8 cellular contexts compared by ENCODE assay signal in genomic region chr16:57529324-57530103, GRCh38. TPM values are rescaled to one million over a fixed set of nuclear protein-coding genes. Genes with fewer than 3 reads are reported as not detected.
DNase-seq lines count a peak whose midpoint lies in the region; ATAC-seq, FAIRE-seq and TF ChIP-seq lines count a peak whose summit lies in the region.

No MANE protein-coding gene starts in this region.

- H2AFZ ChIP-seq in K562 (ENCODE audit: low read depth, low read length) (no peak overlapping the region), osteoblast (ENCODE audit: low read length) (no peak overlapping the region)

- H3K27ac ChIP-seq in K562 (ENCODE audit: extremely low read depth, low read depth, low read length) (no peak overlapping the region; the same call in 2 of the 3 replicates), osteoblast (ENCODE audit: low read depth, low read length) (no peak overlapping the region), foreskin keratinocyte (no peak overlapping the region)

- no peak for TF ChIP-seq POLR2A in K562 (conservative IDR thresholded peaks at IDR 0.05)

- TF ChIP-seq RAD21 in K562 (CRISPR knock-in tag; conservative IDR thresholded peaks at IDR 0.05 in 1 of 2, IDR thresholded peaks at IDR 0.05 in 1 of 2) = no peak

- no peak overlapping the region for H3K4me3 ChIP-seq in K562
- no peak overlapping the region for H3K4me3 ChIP-seq in osteoblast (ENCODE audit: insufficient read depth, low read length)

- H4K20me1 ChIP-seq in K562 (replicated peaks; ENCODE audit: control insufficient read depth, insufficient read depth, low read length) (no peaks in the 10 kb centered on the region), osteoblast (ENCODE audit: insufficient read depth, low read length) (peaks cover 6% of the 10 kb centered on the region)

- peak in 1 of 4 experiments; percentile 4 for DNase-seq in K562 (ENCODE audit: extremely low read depth in 1 of 4, low spot score in 3 of 4)
- peak; percentile 91 for DNase-seq in osteoblast (ENCODE audit: insufficient read length, low spot score, missing footprints)
- no peak for DNase-seq in foreskin keratinocyte
- DNase-seq in hypothalamus (lab: John Stamatoyannopoulos, UW) = no peak
- no peak for DNase-seq in A172 (ENCODE audit: low spot score)

- intact Hi-C loops in K562 (cut with micrococcal nuclease) = no loop called here

- peak; percentile 26 for ATAC-seq in HG03175 (IDR thresholded peaks at IDR 0.05; ENCODE audit: unreplicated experiment)
- ATAC-seq in K562 = no peak
- ATAC-seq in foreskin keratinocyte = no peak
- no peak for ATAC-seq in HG02852 (IDR thresholded peaks at IDR 0.05; ENCODE audit: unreplicated experiment)

- no TSS peak for BruUV-seq in K562 (replicated peaks; lab: Mats Ljungman, UMichigan)

- CTCF ChIA-PET in K562 (lab: Yijun Ruan, JAX; ENCODE audit: low intra/inter-chr PET ratio) = no interaction called here

- no peak for TF ChIP-seq CTCF in K562 (IDR thresholded peaks at IDR 0.05 in 2 of 3, conservative IDR thresholded peaks at IDR 0.05 in 1 of 3; ENCODE audit: insufficient read depth in 2 of 3, low read depth in 1 of 3, low read length in 3 of 3)
- TF ChIP-seq CTCF in osteoblast (IDR thresholded peaks at IDR 0.05; ENCODE audit: extremely low read depth, low read depth, low read length) = no peak
- TF ChIP-seq CTCF in foreskin keratinocyte (conservative IDR thresholded peaks at IDR 0.05) = no peak

- H3K9ac ChIP-seq in ES-I3 (ENCODE audit: low read depth, low read length) = peak overlapping the region; percentile 82; the same call in 1 of the 2 replicates
- no peak overlapping the region for H3K9ac ChIP-seq in K562 (ENCODE audit: insufficient read depth in 1 of 2, low read depth in 2 of 2, low read length in 2 of 2)

- 80% methylated on average over 20 of the region's 21 CpGs for WGBS in K562 (ENCODE audit: insufficient coverage, low coverage, missing lambda C conversion rate)

- FAIRE-seq in K562 (lab: Jason Lieb, UNC) = no peak

- TF ChIP-seq EP300 in K562 (IDR thresholded peaks at IDR 0.05; ENCODE audit: low read length) = no peak

- H3K36me3 ChIP-seq in ES-I3 (ENCODE audit: insufficient read depth, low read length) (no peaks in the 10 kb centered on the region), K562 (ENCODE audit: control insufficient read depth, insufficient read depth, low read length) (no peaks in the 10 kb centered on the region), osteoblast (ENCODE audit: insufficient read depth, low read length) (no peaks in the 10 kb centered on the region)

- in situ Hi-C loops in K562 (cut with MboI) = no loop called here

- H3K9me1 ChIP-seq in K562 (ENCODE audit: control insufficient read depth, insufficient read depth, low read length) = no peaks in the 10 kb centered on the region

- POLR2A ChIA-PET in K562 (lab: Yijun Ruan, JAX) = no interaction called here

- H3K4me2 ChIP-seq in K562 (ENCODE audit: insufficient read depth, low read length) (no peak overlapping the region), osteoblast (ENCODE audit: insufficient read depth, low read length) (no peak overlapping the region)

- H3K27me3 ChIP-seq in K562 (ENCODE audit: control insufficient read depth in 2 of 2, insufficient read depth in 2 of 2, low read length in 2 of 2) (no peaks in the 10 kb centered on the region; a peak in 1 of 5 replicates), osteoblast (ENCODE audit: insufficient read depth, low read length) (no peaks in the 10 kb centered on the region), foreskin keratinocyte (no peaks in the 10 kb centered on the region)

- no peaks in the 10 kb centered on the region for H3K9me3 ChIP-seq in ES-I3 (ENCODE audit: control insufficient read depth, insufficient read depth, low read length)
- H3K9me3 ChIP-seq in K562 (replicated peaks; ENCODE audit: control insufficient read depth, insufficient read depth, low read depth, low read length) = no peaks in the 10 kb centered on the region
- no peaks in the 10 kb centered on the region for H3K9me3 ChIP-seq in osteoblast (ENCODE audit: low read depth, low read length)

- H3K79me2 ChIP-seq in K562 (ENCODE audit: control insufficient read depth, insufficient read depth, low read length) (no peaks in the 10 kb centered on the region), osteoblast (ENCODE audit: insufficient read depth, low read length) (peaks cover 4% of the 10 kb centered on the region)

- H3K4me1 ChIP-seq in ES-I3 (ENCODE audit: insufficient read depth, low read length) (peaks cover 46% of the 10 kb centered on the region), K562 (replicated peaks in 1 of 2; ENCODE audit: control insufficient read depth in 2 of 2, insufficient read depth in 2 of 2, low read length in 2 of 2) (peaks cover 22 to 48% of the 10 kb centered on the region in 2 experiments), osteoblast (ENCODE audit: insufficient read depth, low read length) (peaks cover 9% of the 10 kb centered on the region), foreskin keratinocyte (no peaks in the 10 kb centered on the region)

TF ChIP-seq in K562, 482 proteins besides CTCF, POLR2A, EP300 and RAD21 (continues in another document):
- no peak for TF ChIP-seq ZNF507 (tag; conservative IDR thresholded peaks at IDR 0.05)

RNA-seq across cellular contexts. Expression of gene CCDC102A, which starts 6.9 kb away (rescaled TPM):
- total RNA-seq in K562 (2011; cell fraction: chromatin; rRNA removed; ENCODE audit: low replicate concordance) = 0.26 and 1.1 TPM in 2 replicates
- total RNA-seq in K562 (2011; cell fraction: nucleolus; rRNA removed) = 0.92 and 1.3 TPM in 2 replicates
- 0.51 and 0.84 TPM in 2 replicates for total RNA-seq in K562 (2011; cell fraction: nucleoplasm; rRNA removed)
- total RNA-seq in K562 (2014; rRNA removed) (3.8 and 4.9 TPM in 2 replicates), K562 (2014; rRNA removed; fragmentation: Illumina TruSeq; extraction: Trizol) (0.16 and 0.58 TPM in 2 replicates), K562 (2015; rRNA removed; fragmentation: Illumina TruSeq; extraction: Trizol) (1.4 and 2.1 TPM in 2 replicates), K562 (2021) (2.7 and 3.0 TPM in 2 replicates), osteoblast (9.8 and 10.6 TPM in 2 replicates), foreskin keratinocyte (4.9 and 5.1 TPM in 2 replicates)
- polyA plus RNA-seq in K562 (2011; rRNA removed) (2.2 and 2.4 TPM in 2 replicates), K562 (2014; fragmentation: Illumina TruSeq; extraction: Trizol) (0.85 and 1.4 TPM in 2 replicates), K562 (2014; fragmentation: Nextera tagmentation; extraction: Ambion mirVana) (under 1 TPM; 0.03 to 0.11 TPM), K562 (2014; rRNA removed) (2.0 and 4.9 TPM in 2 replicates), foreskin keratinocyte (4.0 and 4.2 TPM in 2 replicates)
- polyA plus RNA-seq in K562 (2011; cell fraction: cytosol; rRNA removed) = 2.6 and 6.6 TPM in 2 replicates
- 1.3 and 2.1 TPM in 2 replicates for polyA plus RNA-seq in K562 (2011; cell fraction: nucleus; rRNA removed)
- polyA plus RNA-seq in K562 (2012) = 2.3 and 2.8 TPM in 2 replicates
- polyA minus RNA-seq in K562 (2011; rRNA and poly(A)+ RNA removed) = 0.45 and 1.4 TPM in 2 replicates
- polyA minus RNA-seq in K562 (2011; cell fraction: cytosol; rRNA and poly(A)+ RNA removed) = 1.4 and 1.6 TPM in 2 replicates
- polyA minus RNA-seq in K562 (2011; cell fraction: nucleus; rRNA and poly(A)+ RNA removed) = 0.67 and 1.1 TPM in 2 replicates
- 6.9 and 16.5 TPM in 2 replicates for total RNA-seq in A172 (2014; rRNA removed; shearing (Covaris generic))

RNA-seq across cellular contexts. Expression of gene ADGRG5, which starts 12.9 kb away (rescaled TPM):
- total RNA-seq in K562 (2011; cell fraction: chromatin; rRNA removed; ENCODE audit: low replicate concordance) = 0.14 TPM in 1 of 2 replicates, not detected in the other
- total RNA-seq in K562 (2011; cell fraction: nucleolus; rRNA removed) = 0.13 TPM in 1 of 2 replicates, not detected in the other
- 0.07 TPM in 1 of 2 replicates, not detected in the other for total RNA-seq in K562 (2011; cell fraction: nucleoplasm; rRNA removed)
- total RNA-seq in K562 (2014; rRNA removed) (0.08 and 0.09 TPM in 2 replicates), K562 (2014; rRNA removed; fragmentation: Illumina TruSeq; extraction: Trizol) (0.07 TPM in 1 of 2 replicates, not detected in the other), K562 (2015; rRNA removed; fragmentation: Illumina TruSeq; extraction: Trizol) (0.14 and 0.30 TPM in 2 replicates), K562 (2021) (0.09 and 0.27 TPM in 2 replicates), osteoblast (not detected in 2 replicates), foreskin keratinocyte (not detected in 2 replicates)
- polyA plus RNA-seq in K562 (2011; rRNA removed) (0.01 and 0.11 TPM in 2 replicates), K562 (2014; fragmentation: Illumina TruSeq; extraction: Trizol) (0.08 and 0.10 TPM in 2 replicates), K562 (2014; fragmentation: Nextera tagmentation; extraction: Ambion mirVana) (under 1 TPM; 0.01 to 0.39 TPM), K562 (2014; rRNA removed) (0.04 and 0.15 TPM in 2 replicates), foreskin keratinocyte (0.02 TPM in 1 of 2 replicates, not detected in the other)
- 0.03 and 0.07 TPM in 2 replicates for polyA plus RNA-seq in K562 (2011; cell fraction: cytosol; rRNA removed)
- 0.13 and 0.27 TPM in 2 replicates for polyA plus RNA-seq in K562 (2011; cell fraction: nucleus; rRNA removed)
- 0.55 and 0.62 TPM in 2 replicates for polyA plus RNA-seq in K562 (2012)
- polyA minus RNA-seq in K562 (2011; rRNA and poly(A)+ RNA removed) = 0.06 TPM in 1 of 2 replicates, not detected in the other
- not detected in 2 replicates for polyA minus RNA-seq in K562 (2011; cell fraction: cytosol; rRNA and poly(A)+ RNA removed)
- polyA minus RNA-seq in K562 (2011; cell fraction: nucleus; rRNA and poly(A)+ RNA removed) = not detected in 2 replicates
- not detected in 2 replicates for total RNA-seq in A172 (2014; rRNA removed; shearing (Covaris generic))

RNA-seq across cellular contexts. Expression of gene DOK4, which starts 43.2 kb away (rescaled TPM):
- total RNA-seq in K562 (2011; cell fraction: chromatin; rRNA removed; ENCODE audit: low replicate concordance) = 3.9 and 13.2 TPM in 2 replicates
- total RNA-seq in K562 (2011; cell fraction: nucleolus; rRNA removed) = 9.2 and 12.2 TPM in 2 replicates
- total RNA-seq in K562 (2011; cell fraction: nucleoplasm; rRNA removed) = 6.3 and 7.6 TPM in 2 replicates
- 14.4 and 18.9 TPM in 2 replicates for total RNA-seq in K562 (2014; rRNA removed)
- total RNA-seq in K562 (2014; rRNA removed; fragmentation: Illumina TruSeq; extraction: Trizol) = 2.3 and 3.2 TPM in 2 replicates
- 8.3 and 9.3 TPM in 2 replicates for total RNA-seq in K562 (2015; rRNA removed; fragmentation: Illumina TruSeq; extraction: Trizol)
- 11.0 and 11.4 TPM in 2 replicates for total RNA-seq in K562 (2021)
- polyA plus RNA-seq in K562 (2011; rRNA removed) = 10.8 and 11.3 TPM in 2 replicates
- 14.0 and 19.6 TPM in 2 replicates for polyA plus RNA-seq in K562 (2011; cell fraction: cytosol; rRNA removed)
- polyA plus RNA-seq in K562 (2011; cell fraction: nucleus; rRNA removed) = 23.7 and 31.1 TPM in 2 replicates
- polyA plus RNA-seq in K562 (2012) = 10.2 and 13.2 TPM in 2 replicates
- polyA plus RNA-seq in K562 (2014; fragmentation: Illumina TruSeq; extraction: Trizol) = 6.5 and 9.5 TPM in 2 replicates
- under 1 TPM; 0.10 TPM for polyA plus RNA-seq in K562 (2014; fragmentation: Nextera tagmentation; extraction: Ambion mirVana)
- 12.4 and 16.4 TPM in 2 replicates for polyA plus RNA-seq in K562 (2014; rRNA removed)
- polyA minus RNA-seq in K562 (2011; rRNA and poly(A)+ RNA removed) = 3.6 and 5.5 TPM in 2 replicates
- polyA minus RNA-seq in K562 (2011; cell fraction: cytosol; rRNA and poly(A)+ RNA removed) = 5.9 and 6.1 TPM in 2 replicates
- polyA minus RNA-seq in K562 (2011; cell fraction: nucleus; rRNA and poly(A)+ RNA removed) = 5.2 and 5.3 TPM in 2 replicates
- 27.1 and 29.0 TPM in 2 replicates for total RNA-seq in osteoblast
- 12.8 and 15.8 TPM in 2 replicates for total RNA-seq in foreskin keratinocyte
- 10.4 and 13.8 TPM in 2 replicates for polyA plus RNA-seq in foreskin keratinocyte
- total RNA-seq in A172 (2014; rRNA removed; shearing (Covaris generic)) = 61.3 and 78.6 TPM in 2 replicates
